13 cellular contexts compared by ENCODE assay signal in genomic region chr6:138160329-138161117, GRCh38. TPM values are rescaled to one million over a fixed set of nuclear protein-coding genes. Genes with fewer than 3 reads are reported as not detected.
DNase-seq lines count a peak whose midpoint lies in the region; ATAC-seq and TF ChIP-seq lines count a peak whose summit lies in the region.
"Had no signal": no experiment of that assay in that cellular context is flagged by ENCODE, and none has a peak within 500 bp of the region (broad histone marks: within the 10 kb centered on the region; RNA-seq: fewer than 3 reads in every experiment).

No MANE protein-coding gene starts in this region.

- WGBS in right cardiac atrium, result 69% methylated on average over 12 of the region's 12 CpGs

- ATAC-seq in Right ventricle myocardium superior (ENCODE audit: poor library complexity) (no peak), upper lobe of right lung (no peak), right cardiac atrium (no peak)

- peaks cover 19% of the 10 kb centered on the region for H3K4me1 ChIP-seq in left ventricle myocardium inferior
- H3K4me1 ChIP-seq in upper lobe of right lung, result peaks cover 19% of the 10 kb centered on the region
- H3K4me1 ChIP-seq in right cardiac atrium (ENCODE audit: control insufficient read depth, insufficient read depth, low read length), result no peaks in the 10 kb centered on the region

- H3K36me3 ChIP-seq in left ventricle myocardium inferior (no peaks in the 10 kb centered on the region), upper lobe of right lung (no peaks in the 10 kb centered on the region)
- H3K36me3 ChIP-seq: brain microvascular endothelial cell had no signal

- H3K4me3 ChIP-seq in left ventricle myocardium inferior (peak overlapping the region; percentile 77), iPS-18c (ENCODE audit: insufficient read depth, low read depth, low read length) (peak overlapping the region; percentile 58; the same call in 1 of the 2 replicates), upper lobe of right lung (peak overlapping the region; percentile 68), right cardiac atrium (ENCODE audit: low read length) (no peak overlapping the region)

- intact Hi-C loops in left ventricle myocardium inferior (cut with micrococcal nuclease), result no loop called here
- intact Hi-C loops in Right ventricle myocardium superior (cut with DNase I), result no loop called here
- intact Hi-C loops in upper lobe of right lung (cut with DNase I), result no loop called here
- intact Hi-C loops in right cardiac atrium (cut with DNase I), result no loop called here

- H3K9me3 ChIP-seq in left ventricle myocardium inferior (replicated peaks), result no peaks in the 10 kb centered on the region
- peaks cover 2% of the 10 kb centered on the region for H3K9me3 ChIP-seq in iPS-18c (ENCODE audit: control insufficient read depth, insufficient read depth, low read length)
- no peaks in the 10 kb centered on the region for H3K9me3 ChIP-seq in upper lobe of right lung
- H3K9me3 ChIP-seq in right cardiac atrium (ENCODE audit: control insufficient read depth, low read length), result no peaks in the 10 kb centered on the region

- TF ChIP-seq CTCF in left ventricle myocardium inferior (IDR thresholded peaks at IDR 0.05; ENCODE audit: borderline replicate concordance) (no peak), VCaP (conservative IDR thresholded peaks at IDR 0.05) (no peak), upper lobe of right lung (IDR thresholded peaks at IDR 0.05) (no peak)

- H3K27me3 ChIP-seq in left ventricle myocardium inferior (ENCODE audit: low read depth), result peaks cover 38% of the 10 kb centered on the region
- peaks cover 16% of the 10 kb centered on the region for H3K27me3 ChIP-seq in upper lobe of right lung
- no peaks in the 10 kb centered on the region for H3K27me3 ChIP-seq in right cardiac atrium (ENCODE audit: control insufficient read depth, insufficient read depth)

- H3K27ac ChIP-seq in left ventricle myocardium inferior (replicated peaks) (no peak overlapping the region), VCaP (peak overlapping the region; percentile 99), upper lobe of right lung (peak overlapping the region; percentile 47), right cardiac atrium (ENCODE audit: low read length) (no peak overlapping the region)
- H3K27ac ChIP-seq: brain microvascular endothelial cell had no signal

- DNase-seq in left ventricle myocardium inferior, result no peak
- DNase-seq in Right ventricle myocardium superior, result no peak
- no peak for DNase-seq in upper lobe of right lung
- DNase-seq in hypothalamus (lab: John Stamatoyannopoulos, UW), result no peak
- DNase-seq in right cardiac atrium, result no peak
- DNase-seq in AG08395 (ENCODE audit: low spot score), result no peak
- DNase-seq: brain microvascular endothelial cell, DND-41, NCI-H1436 had no signal

RNA-seq across cellular contexts. Expression of gene ARFGEF3, which starts 1.2 kb away (rescaled TPM):
- 2.0 TPM for total RNA-seq in left ventricle myocardium inferior
- total RNA-seq in Right ventricle myocardium superior, result 0.86 TPM
- total RNA-seq in upper lobe of right lung, result 27.2 TPM
- total RNA-seq in right cardiac atrium, result 1 to 10 TPM; 1.1 to 2.0 (median 1.6) TPM
- 0.63 TPM for polyA plus RNA-seq in right cardiac atrium

RNA-seq across cellular contexts. Expression of gene PERP, which starts 53.3 kb away (rescaled TPM):
- total RNA-seq in left ventricle myocardium inferior (53.9 TPM), Right ventricle myocardium superior (42.1 TPM), upper lobe of right lung (33.2 TPM), right cardiac atrium (10 to 100 TPM; 34.6 to 44.6 (median 38.7) TPM)
- 35.9 TPM for polyA plus RNA-seq in right cardiac atrium

RNA-seq across cellular contexts. Expression of gene PBOV1, which starts 57.8 kb away (rescaled TPM):
- not detected for total RNA-seq in left ventricle myocardium inferior
- total RNA-seq in Right ventricle myocardium superior, result not detected
- not detected for total RNA-seq in upper lobe of right lung
- total RNA-seq in right cardiac atrium, result not detected
- polyA plus RNA-seq in right cardiac atrium, result not detected
- total RNA-seq: subcutaneous adipose tissue had no signal
- polyA plus RNA-seq: small intestine had no signal

Comparison
In these comparisons a context has a peak if more than half of its experiments do, and no peak if none do; other contexts are left out.
1. H3K27ac ChIP-seq: peak in VCaP (single experiment) and upper lobe of right lung (single experiment); none in left ventricle myocardium inferior (single experiment) and right cardiac atrium (single experiment).